9 cellular contexts compared by ENCODE assay signal in genomic region chr17:11144358-11145233, GRCh38.
A peak's percentile ranks its signal among the peaks of the same experiment; 100 is the strongest.
DNase-seq lines count a peak whose midpoint lies in the region; ATAC-seq, FAIRE-seq and TF ChIP-seq lines count a peak whose summit lies in the region.
"Had no signal": no experiment of that assay in that cellular context is flagged by ENCODE, and none has a peak within 500 bp of the region (broad histone marks: within the 10 kb centered on the region; RNA-seq: fewer than 3 reads in every experiment).

No MANE protein-coding gene starts in this region.

- DNase-seq in NOMO-1 treated with DMSO at 0.1 percent for 48 hours (lab: John Stamatoyannopoulos, UW; ENCODE audit: unreplicated experiment), result peak; percentile 0
- no peak for DNase-seq in NOMO-1 treated with dmso at 0.1 percent for 144 hours (lab: John Stamatoyannopoulos, UW; ENCODE audit: unreplicated experiment)
- DNase-seq in NT2/D1 (ENCODE audit: low read depth, low spot score), result peak; percentile 25
- no peak for DNase-seq in esophagus muscularis mucosa (ENCODE audit: extremely low spot score)
- DNase-seq in pancreas, result peak in 3 of 6 donors; percentile 9 to 54 (median 35)
- DNase-seq in middle frontal gyrus (ENCODE audit: extremely low spot score, low spot score), result no peak
- no peak for DNase-seq in GM12891 (ENCODE audit: insufficient read length, low spot score)
- DNase-seq in stimulated activated effector memory CD8-positive, alpha-beta T cell treated with anti-CD3 and anti-CD28 coated beads, Interleukin-12 subunit alpha, Interleukin-12 subunit beta, amount 100 ng/mL, for 72 hours (ENCODE audit: low spot score in 2 of 2), result no peak

- no peaks in the 10 kb centered on the region for H3K4me1 ChIP-seq in NT2/D1 (ENCODE audit: insufficient read depth, insufficient read length)
- H3K4me1 ChIP-seq in esophagus muscularis mucosa, result no peaks in the 10 kb centered on the region
- H3K4me1 ChIP-seq in pancreas, result no peaks in the 10 kb centered on the region

- no peaks in the 10 kb centered on the region for H3K4me1 Mint-ChIP-seq in stimulated activated effector memory CD8-positive, alpha-beta T cell treated with anti-CD3 and anti-CD28 coated beads, Interleukin-12 subunit alpha, Interleukin-12 subunit beta, amount 100 ng/mL, for 72 hours

- H3K9me3 ChIP-seq in NT2/D1 (ENCODE audit: insufficient read depth, low read length) (no peaks in the 10 kb centered on the region), esophagus muscularis mucosa (no peaks in the 10 kb centered on the region), pancreas (no peaks in the 10 kb centered on the region)

- TF ChIP-seq CTCF in esophagus muscularis mucosa (IDR thresholded peaks at IDR 0.05) (peak; percentile 23 to 42 (median 25)), pancreas (IDR thresholded peaks at IDR 0.05) (peak; percentile 32 to 59 (median 51))

- H3K36me3 ChIP-seq in NT2/D1 (ENCODE audit: insufficient read depth, insufficient read length, low read length) (no peaks in the 10 kb centered on the region), esophagus muscularis mucosa (no peaks in the 10 kb centered on the region), pancreas (no peaks in the 10 kb centered on the region)

- intact Hi-C loops in esophagus muscularis mucosa (cut with DNase I), result loop anchor here (10.0 kb wide), 1 partner anchor 270 kb away; no protein-coding TSS in a partner anchor
- intact Hi-C loops in pancreas (cut with DNase I), result loop anchor here in 2 of 3 donors (5.0 to 10.0 kb wide), 2 partner anchors 270 to 277 kb away; no protein-coding TSS in a partner anchor

- TF ChIP-seq POLR2A in esophagus muscularis mucosa (IDR thresholded peaks at IDR 0.05; ENCODE audit: low read depth) (no peak), GM12891 (IDR thresholded peaks at IDR 0.05; ENCODE audit: low read depth, low read length) (no peak)

- no peak overlapping the region for H3K27ac Mint-ChIP-seq in stimulated activated effector memory CD8-positive, alpha-beta T cell treated with anti-CD3 and anti-CD28 coated beads, Interleukin-12 subunit alpha, Interleukin-12 subunit beta, amount 100 ng/mL, for 72 hours

- H3K36me3 Mint-ChIP-seq in stimulated activated effector memory CD8-positive, alpha-beta T cell treated with anti-CD3 and anti-CD28 coated beads, Interleukin-12 subunit alpha, Interleukin-12 subunit beta, amount 100 ng/mL, for 72 hours, result no peaks in the 10 kb centered on the region

- FAIRE-seq in pancreas (lab: Jason Lieb, UNC), result no peak
- FAIRE-seq in GM12891 (lab: Jason Lieb, UNC), result no peak
- FAIRE-seq: TTC549 had no signal

- H3K4me3 ChIP-seq in NT2/D1 (ENCODE audit: insufficient read length, low read depth), result no peak overlapping the region
- no peak overlapping the region for H3K4me3 ChIP-seq in esophagus muscularis mucosa
- H3K4me3 ChIP-seq in pancreas, result no peak overlapping the region

- no peaks in the 10 kb centered on the region for H3K27me3 ChIP-seq in NT2/D1 (ENCODE audit: insufficient read depth, insufficient read length)
- H3K27me3 ChIP-seq in esophagus muscularis mucosa, result no peaks in the 10 kb centered on the region
- H3K27me3 ChIP-seq in pancreas, result no peaks in the 10 kb centered on the region

- peaks cover 14% of the 10 kb centered on the region for H3K9me3 Mint-ChIP-seq in stimulated activated effector memory CD8-positive, alpha-beta T cell treated with anti-CD3 and anti-CD28 coated beads, Interleukin-12 subunit alpha, Interleukin-12 subunit beta, amount 100 ng/mL, for 72 hours

- ATAC-seq in pancreas, result peak in 3 of 4 donors; percentile 76 to 82 (median 79)
- no peak for ATAC-seq in stimulated activated effector memory CD8-positive, alpha-beta T cell treated with anti-CD3 and anti-CD28 coated beads, Interleukin-12 subunit alpha, Interleukin-12 subunit beta, amount 100 ng/mL, for 72 hours

- no peak for TF ChIP-seq EP300 in esophagus muscularis mucosa (IDR thresholded peaks at IDR 0.05)

- no peak overlapping the region for H3K4me3 Mint-ChIP-seq in stimulated activated effector memory CD8-positive, alpha-beta T cell treated with anti-CD3 and anti-CD28 coated beads, Interleukin-12 subunit alpha, Interleukin-12 subunit beta, amount 100 ng/mL, for 72 hours

- H3K9ac ChIP-seq in NT2/D1 (ENCODE audit: insufficient read length, low read depth), result no peak overlapping the region

- H3K27ac ChIP-seq in esophagus muscularis mucosa (replicated peaks in 1 of 4), result no peak overlapping the region
- no peak overlapping the region for H3K27ac ChIP-seq in pancreas

- WGBS in esophagus muscularis mucosa, result 50% methylated on average over 7 of the region's 7 CpGs
- 23 to 31% methylated on average over 7 of the region's 7 CpGs for WGBS in pancreas, 2 donors

TF ChIP-seq in GM12891, 5 proteins besides CTCF, POLR2A, EP300 and RAD21:
- TF ChIP-seq POLR2AphosphoS5 (IDR thresholded peaks at IDR 0.05; ENCODE audit: low read depth, low read length) (no peak), SPI1 (IDR thresholded peaks at IDR 0.05; ENCODE audit: low read depth, low read length) (no peak), PAX5 (IDR thresholded peaks at IDR 0.05; ENCODE audit: insufficient read depth, low read length, severe bottlenecking) (no peak), POU2F2 (IDR thresholded peaks at IDR 0.05; ENCODE audit: low read depth, low read length) (no peak), TAF1 (IDR thresholded peaks at IDR 0.05; ENCODE audit: low read depth, low read length) (no peak)

Comparison
In these comparisons a context has a peak if more than half of its experiments do, and no peak if none do; other contexts are left out.
1. DNase-seq: peak in NOMO-1 treated with DMSO at 0.1 percent for 48 hours (single experiment) and NT2/D1 (single experiment); none in NOMO-1 treated with dmso at 0.1 percent for 144 hours (single experiment), esophagus muscularis mucosa (single experiment), middle frontal gyrus (single experiment), GM12891 (single experiment) and stimulated activated effector memory CD8-positive, alpha-beta T cell treated with anti-CD3 and anti-CD28 coated beads, Interleukin-12 subunit alpha, Interleukin-12 subunit beta, amount 100 ng/mL, for 72 hours (0 of 2).